ENCODE assay signal across 2 cellular contexts in the genomic region with DNA sequence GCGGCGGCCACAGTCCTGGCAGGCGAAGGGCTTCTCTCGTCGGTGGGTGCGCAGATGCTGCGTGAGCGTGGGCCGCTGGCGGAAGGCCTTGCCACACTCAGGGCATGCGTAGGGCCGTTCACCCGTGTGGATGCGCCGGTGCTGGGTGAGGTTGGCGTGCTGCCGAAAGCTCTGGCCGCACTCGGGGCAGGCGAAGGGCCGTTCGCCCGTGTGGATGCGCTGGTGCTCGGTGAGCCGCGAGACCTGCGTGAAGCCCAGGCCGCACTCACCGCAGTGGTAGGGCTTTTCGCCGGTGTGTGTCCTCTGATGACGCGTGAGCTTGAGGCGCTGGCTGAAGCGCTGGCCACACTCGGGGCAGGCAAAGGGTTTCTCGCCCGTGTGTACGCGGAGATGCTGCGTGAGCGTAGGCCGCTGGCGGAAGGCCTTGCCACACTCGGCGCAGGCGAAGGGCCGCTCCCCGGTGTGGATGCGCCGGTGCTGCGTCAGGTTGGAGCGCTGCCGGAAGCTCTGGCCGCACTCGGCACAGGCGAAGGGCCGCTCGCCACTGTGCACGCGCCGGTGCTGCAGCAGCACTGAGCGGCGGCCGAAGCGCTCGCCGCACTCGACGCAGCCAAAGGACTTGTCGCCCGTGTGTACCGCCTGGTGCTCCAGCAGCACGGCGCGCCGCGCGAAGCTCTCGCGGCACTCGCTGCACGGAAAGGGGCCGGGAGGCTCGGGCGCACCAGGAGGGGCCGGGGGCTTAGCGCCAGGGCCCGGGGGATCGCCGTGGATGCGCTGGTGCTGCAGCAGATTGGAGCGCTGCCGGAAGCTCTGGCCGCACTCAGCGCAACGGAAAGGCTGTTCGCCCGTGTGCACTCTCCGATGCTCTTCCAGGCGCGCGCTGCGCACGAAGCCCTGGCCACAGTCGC.
TF ChIP-seq lines count a peak whose summit lies in the region.

No MANE protein-coding gene starts in this region.

TF ChIP-seq in A549, 52 proteins besides CTCF, POLR2A, EP300 and RAD21:
- no peak for TF ChIP-seq KDM1A (IDR thresholded peaks at IDR 0.05; ENCODE audit: low read depth)
- TF ChIP-seq FOSB (CRISPR knock-in tag; IDR thresholded peaks at IDR 0.05) = no peak
- no peak for TF ChIP-seq NPAS2 (CRISPR knock-in tag; IDR thresholded peaks at IDR 0.05; ENCODE audit: borderline replicate concordance)
- TF ChIP-seq SREBF2 (IDR thresholded peaks at IDR 0.05) = no peak
TF ChIP-seq in A549: peak in this region for 0.

TF ChIP-seq in IMR-90, 13 proteins besides CTCF, POLR2A, EP300 and RAD21:
- TF ChIP-seq CHD1 (IDR thresholded peaks at IDR 0.05; ENCODE audit: low read depth, low read length) = no peak
- no peak for TF ChIP-seq RFX5 (IDR thresholded peaks at IDR 0.05; ENCODE audit: low read depth, low read length)
TF ChIP-seq in IMR-90: peak in this region for 0.
